In the genomic region with DNA sequence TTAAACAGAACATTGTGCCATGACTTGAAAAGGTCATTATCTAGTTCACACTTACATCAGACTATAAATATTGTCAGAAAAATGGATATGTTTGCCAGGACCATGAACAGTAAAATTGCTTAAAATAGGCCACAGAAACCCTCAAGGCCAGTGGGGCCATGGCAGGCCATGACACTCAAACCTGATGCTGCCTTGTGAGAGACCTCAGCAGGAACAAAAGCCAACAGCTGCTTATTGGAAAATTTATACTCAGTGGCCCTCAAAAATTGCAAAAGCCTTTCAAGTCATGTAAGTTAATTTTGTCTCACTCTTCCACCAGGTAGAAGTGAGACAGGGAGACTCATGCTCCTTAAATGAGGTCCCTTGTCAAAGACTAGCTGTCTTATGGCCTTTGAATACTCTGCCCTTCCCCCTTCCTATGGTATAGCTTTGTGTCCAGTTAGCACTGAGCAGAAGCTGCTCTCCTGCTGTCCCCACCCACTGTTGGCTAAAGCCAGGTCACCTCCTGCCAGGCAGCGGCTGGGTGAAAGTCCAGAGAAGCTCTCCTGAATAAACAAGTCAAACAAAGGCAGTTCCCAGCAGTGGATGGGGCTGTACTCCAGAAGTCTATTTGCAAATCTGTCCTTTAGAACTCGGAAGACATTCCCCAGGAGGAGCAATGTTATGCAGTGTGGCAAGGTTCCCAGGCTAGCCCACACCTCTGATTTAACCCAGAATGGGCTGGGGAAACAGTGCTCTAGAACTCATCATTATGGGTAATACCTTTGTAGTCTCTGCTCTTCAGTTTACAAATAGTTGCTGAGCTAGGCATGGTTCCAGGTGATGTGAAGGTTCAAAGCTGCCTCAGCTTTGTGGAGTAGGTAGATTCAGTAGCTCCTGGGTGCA, we compare ENCODE assay signal across 1 cellular context.
TF ChIP-seq lines count a peak whose summit lies in the region.

No MANE protein-coding gene starts in this region.

TF ChIP-seq in HepG2, 621 proteins besides CTCF, POLR2A, EP300 and RAD21 (continued from another document and continues in another):
- peak; percentile 31; the same call in 1 of the 2 replicates for TF ChIP-seq ZBTB33 (CRISPR knock-in tag; IDR thresholded peaks at IDR 0.05)
- no peak for TF ChIP-seq ZNF781 (CRISPR knock-in tag; IDR thresholded peaks at IDR 0.05; ENCODE audit: borderline replicate concordance, not compliant biosample characterization)
- TF ChIP-seq, protein P1, sequence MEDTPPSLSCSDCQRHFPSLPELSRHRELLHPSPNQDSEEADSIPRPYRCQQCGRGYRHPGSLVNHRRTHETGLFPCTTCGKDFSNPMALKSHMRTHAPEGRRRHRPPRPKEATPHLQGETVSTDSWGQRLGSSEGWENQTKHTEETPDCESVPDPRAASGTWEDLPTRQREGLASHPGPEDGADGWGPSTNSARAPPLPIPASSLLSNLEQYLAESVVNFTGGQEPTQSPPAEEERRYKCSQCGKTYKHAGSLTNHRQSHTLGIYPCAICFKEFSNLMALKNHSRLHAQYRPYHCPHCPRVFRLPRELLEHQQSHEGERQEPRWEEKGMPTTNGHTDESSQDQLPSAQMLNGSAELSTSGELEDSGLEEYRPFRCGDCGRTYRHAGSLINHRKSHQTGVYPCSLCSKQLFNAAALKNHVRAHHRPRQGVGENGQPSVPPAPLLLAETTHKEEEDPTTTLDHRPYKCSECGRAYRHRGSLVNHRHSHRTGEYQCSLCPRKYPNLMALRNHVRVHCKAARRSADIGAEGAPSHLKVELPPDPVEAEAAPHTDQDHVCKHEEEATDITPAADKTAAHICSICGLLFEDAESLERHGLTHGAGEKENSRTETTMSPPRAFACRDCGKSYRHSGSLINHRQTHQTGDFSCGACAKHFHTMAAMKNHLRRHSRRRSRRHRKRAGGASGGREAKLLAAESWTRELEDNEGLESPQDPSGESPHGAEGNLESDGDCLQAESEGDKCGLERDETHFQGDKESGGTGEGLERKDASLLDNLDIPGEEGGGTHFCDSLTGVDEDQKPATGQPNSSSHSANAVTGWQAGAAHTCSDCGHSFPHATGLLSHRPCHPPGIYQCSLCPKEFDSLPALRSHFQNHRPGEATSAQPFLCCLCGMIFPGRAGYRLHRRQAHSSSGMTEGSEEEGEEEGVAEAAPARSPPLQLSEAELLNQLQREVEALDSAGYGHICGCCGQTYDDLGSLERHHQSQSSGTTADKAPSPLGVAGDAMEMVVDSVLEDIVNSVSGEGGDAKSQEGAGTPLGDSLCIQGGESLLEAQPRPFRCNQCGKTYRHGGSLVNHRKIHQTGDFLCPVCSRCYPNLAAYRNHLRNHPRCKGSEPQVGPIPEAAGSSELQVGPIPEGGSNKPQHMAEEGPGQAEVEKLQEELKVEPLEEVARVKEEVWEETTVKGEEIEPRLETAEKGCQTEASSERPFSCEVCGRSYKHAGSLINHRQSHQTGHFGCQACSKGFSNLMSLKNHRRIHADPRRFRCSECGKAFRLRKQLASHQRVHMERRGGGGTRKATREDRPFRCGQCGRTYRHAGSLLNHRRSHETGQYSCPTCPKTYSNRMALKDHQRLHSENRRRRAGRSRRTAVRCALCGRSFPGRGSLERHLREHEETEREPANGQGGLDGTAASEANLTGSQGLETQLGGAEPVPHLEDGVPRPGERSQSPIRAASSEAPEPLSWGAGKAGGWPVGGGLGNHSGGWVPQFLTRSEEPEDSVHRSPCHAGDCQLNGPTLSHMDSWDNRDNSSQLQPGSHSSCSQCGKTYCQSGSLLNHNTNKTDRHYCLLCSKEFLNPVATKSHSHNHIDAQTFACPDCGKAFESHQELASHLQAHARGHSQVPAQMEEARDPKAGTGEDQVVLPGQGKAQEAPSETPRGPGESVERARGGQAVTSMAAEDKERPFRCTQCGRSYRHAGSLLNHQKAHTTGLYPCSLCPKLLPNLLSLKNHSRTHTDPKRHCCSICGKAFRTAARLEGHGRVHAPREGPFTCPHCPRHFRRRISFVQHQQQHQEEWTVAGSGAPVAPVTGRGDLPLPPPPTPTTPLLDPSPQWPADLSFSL (CRISPR knock-in tag; IDR thresholded peaks at IDR 0.05): no peak
- TF ChIP-seq, protein P2, sequence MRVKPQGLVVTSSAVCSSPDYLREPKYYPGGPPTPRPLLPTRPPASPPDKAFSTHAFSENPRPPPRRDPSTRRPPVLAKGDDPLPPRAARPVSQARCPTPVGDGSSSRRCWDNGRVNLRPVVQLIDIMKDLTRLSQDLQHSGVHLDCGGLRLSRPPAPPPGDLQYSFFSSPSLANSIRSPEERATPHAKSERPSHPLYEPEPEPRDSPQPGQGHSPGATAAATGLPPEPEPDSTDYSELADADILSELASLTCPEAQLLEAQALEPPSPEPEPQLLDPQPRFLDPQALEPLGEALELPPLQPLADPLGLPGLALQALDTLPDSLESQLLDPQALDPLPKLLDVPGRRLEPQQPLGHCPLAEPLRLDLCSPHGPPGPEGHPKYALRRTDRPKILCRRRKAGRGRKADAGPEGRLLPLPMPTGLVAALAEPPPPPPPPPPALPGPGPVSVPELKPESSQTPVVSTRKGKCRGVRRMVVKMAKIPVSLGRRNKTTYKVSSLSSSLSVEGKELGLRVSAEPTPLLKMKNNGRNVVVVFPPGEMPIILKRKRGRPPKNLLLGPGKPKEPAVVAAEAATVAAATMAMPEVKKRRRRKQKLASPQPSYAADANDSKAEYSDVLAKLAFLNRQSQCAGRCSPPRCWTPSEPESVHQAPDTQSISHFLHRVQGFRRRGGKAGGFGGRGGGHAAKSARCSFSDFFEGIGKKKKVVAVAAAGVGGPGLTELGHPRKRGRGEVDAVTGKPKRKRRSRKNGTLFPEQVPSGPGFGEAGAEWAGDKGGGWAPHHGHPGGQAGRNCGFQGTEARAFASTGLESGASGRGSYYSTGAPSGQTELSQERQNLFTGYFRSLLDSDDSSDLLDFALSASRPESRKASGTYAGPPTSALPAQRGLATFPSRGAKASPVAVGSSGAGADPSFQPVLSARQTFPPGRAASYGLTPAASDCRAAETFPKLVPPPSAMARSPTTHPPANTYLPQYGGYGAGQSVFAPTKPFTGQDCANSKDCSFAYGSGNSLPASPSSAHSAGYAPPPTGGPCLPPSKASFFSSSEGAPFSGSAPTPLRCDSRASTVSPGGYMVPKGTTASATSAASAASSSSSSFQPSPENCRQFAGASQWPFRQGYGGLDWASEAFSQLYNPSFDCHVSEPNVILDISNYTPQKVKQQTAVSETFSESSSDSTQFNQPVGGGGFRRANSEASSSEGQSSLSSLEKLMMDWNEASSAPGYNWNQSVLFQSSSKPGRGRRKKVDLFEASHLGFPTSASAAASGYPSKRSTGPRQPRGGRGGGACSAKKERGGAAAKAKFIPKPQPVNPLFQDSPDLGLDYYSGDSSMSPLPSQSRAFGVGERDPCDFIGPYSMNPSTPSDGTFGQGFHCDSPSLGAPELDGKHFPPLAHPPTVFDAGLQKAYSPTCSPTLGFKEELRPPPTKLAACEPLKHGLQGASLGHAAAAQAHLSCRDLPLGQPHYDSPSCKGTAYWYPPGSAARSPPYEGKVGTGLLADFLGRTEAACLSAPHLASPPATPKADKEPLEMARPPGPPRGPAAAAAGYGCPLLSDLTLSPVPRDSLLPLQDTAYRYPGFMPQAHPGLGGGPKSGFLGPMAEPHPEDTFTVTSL (CRISPR knock-in tag; IDR thresholded peaks at IDR 0.05; ENCODE audit: borderline replicate concordance): peak; percentile 96
- no peak for TF ChIP-seq ZNF576 (CRISPR knock-in tag; IDR thresholded peaks at IDR 0.05)
- 0 out of 2 replicates have a peak, but pooled peaks have one; percentile 61 for TF ChIP-seq ZFP82 (CRISPR knock-in tag; IDR thresholded peaks at IDR 0.05; ENCODE audit: borderline replicate concordance)
- no peak for TF ChIP-seq ZNF577 (CRISPR knock-in tag; IDR thresholded peaks at IDR 0.05; ENCODE audit: borderline replicate concordance, low read depth)
- 0 out of 2 replicates have a peak, but pooled peaks have one; percentile 60 for TF ChIP-seq ZNF33A (CRISPR knock-in tag; IDR thresholded peaks at IDR 0.05; ENCODE audit: borderline replicate concordance)
- peak; percentile 92; the same call in 1 of the 2 replicates for TF ChIP-seq ZNF580 (CRISPR knock-in tag; IDR thresholded peaks at IDR 0.05; ENCODE audit: borderline replicate concordance, low read depth)
- TF ChIP-seq, protein P3, sequence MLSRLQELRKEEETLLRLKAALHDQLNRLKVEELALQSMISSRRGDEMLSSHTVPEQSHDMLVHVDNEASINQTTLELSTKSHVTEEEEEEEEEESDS (CRISPR knock-in tag; IDR thresholded peaks at IDR 0.05; ENCODE audit: borderline replicate concordance): 0 out of 2 replicates have a peak, but pooled peaks have one; percentile 55
- no peak for TF ChIP-seq U2AF1 (optimal IDR thresholded peaks at IDR 0.05; ENCODE audit: low read depth, low read length)
- peak; percentile 87 for TF ChIP-seq NFKBIZ (CRISPR knock-in tag; IDR thresholded peaks at IDR 0.05)
- no peak for TF ChIP-seq ZNF567 (CRISPR knock-in tag; IDR thresholded peaks at IDR 0.05; ENCODE audit: borderline replicate concordance)
- TF ChIP-seq, protein P4, sequence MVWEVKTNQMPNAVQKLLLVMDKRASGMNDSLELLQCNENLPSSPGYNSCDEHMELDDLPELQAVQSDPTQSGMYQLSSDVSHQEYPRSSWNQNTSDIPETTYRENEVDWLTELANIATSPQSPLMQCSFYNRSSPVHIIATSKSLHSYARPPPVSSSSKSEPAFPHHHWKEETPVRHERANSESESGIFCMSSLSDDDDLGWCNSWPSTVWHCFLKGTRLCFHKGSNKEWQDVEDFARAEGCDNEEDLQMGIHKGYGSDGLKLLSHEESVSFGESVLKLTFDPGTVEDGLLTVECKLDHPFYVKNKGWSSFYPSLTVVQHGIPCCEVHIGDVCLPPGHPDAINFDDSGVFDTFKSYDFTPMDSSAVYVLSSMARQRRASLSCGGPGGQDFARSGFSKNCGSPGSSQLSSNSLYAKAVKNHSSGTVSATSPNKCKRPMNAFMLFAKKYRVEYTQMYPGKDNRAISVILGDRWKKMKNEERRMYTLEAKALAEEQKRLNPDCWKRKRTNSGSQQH (CRISPR knock-in tag; IDR thresholded peaks at IDR 0.05; ENCODE audit: low read depth): no peak
- no peak for TF ChIP-seq LRRFIP1 (CRISPR knock-in tag; conservative IDR thresholded peaks at IDR 0.05)
- peak; percentile 82 for TF ChIP-seq ZNF792 (CRISPR knock-in tag; IDR thresholded peaks at IDR 0.05)
- TF ChIP-seq STAT5B (CRISPR knock-in tag; IDR thresholded peaks at IDR 0.05): no peak; the same call in 1 of the 2 replicates
- TF ChIP-seq ZNF530 (CRISPR knock-in tag; IDR thresholded peaks at IDR 0.05; ENCODE audit: low read depth): no peak
- peak; percentile 86 for TF ChIP-seq KLF12 (CRISPR knock-in tag; IDR thresholded peaks at IDR 0.05; ENCODE audit: borderline replicate concordance)
- TF ChIP-seq ELF4 (CRISPR knock-in tag; IDR thresholded peaks at IDR 0.05; ENCODE audit: borderline replicate concordance): no peak
- no peak for TF ChIP-seq SP1 (IDR thresholded peaks at IDR 0.05)
- TF ChIP-seq SP1 (CRISPR knock-in tag; IDR thresholded peaks at IDR 0.05): no peak
- TF ChIP-seq LBX2 (CRISPR knock-in tag; IDR thresholded peaks at IDR 0.05; ENCODE audit: borderline replicate concordance): no peak
- TF ChIP-seq RARA (CRISPR knock-in tag; IDR thresholded peaks at IDR 0.05): peak; percentile 88
- TF ChIP-seq ZNF281 (CRISPR knock-in tag; IDR thresholded peaks at IDR 0.05; ENCODE audit: borderline replicate concordance): peak; percentile 98
